7 cellular contexts compared by ENCODE assay signal in the genomic region with DNA sequence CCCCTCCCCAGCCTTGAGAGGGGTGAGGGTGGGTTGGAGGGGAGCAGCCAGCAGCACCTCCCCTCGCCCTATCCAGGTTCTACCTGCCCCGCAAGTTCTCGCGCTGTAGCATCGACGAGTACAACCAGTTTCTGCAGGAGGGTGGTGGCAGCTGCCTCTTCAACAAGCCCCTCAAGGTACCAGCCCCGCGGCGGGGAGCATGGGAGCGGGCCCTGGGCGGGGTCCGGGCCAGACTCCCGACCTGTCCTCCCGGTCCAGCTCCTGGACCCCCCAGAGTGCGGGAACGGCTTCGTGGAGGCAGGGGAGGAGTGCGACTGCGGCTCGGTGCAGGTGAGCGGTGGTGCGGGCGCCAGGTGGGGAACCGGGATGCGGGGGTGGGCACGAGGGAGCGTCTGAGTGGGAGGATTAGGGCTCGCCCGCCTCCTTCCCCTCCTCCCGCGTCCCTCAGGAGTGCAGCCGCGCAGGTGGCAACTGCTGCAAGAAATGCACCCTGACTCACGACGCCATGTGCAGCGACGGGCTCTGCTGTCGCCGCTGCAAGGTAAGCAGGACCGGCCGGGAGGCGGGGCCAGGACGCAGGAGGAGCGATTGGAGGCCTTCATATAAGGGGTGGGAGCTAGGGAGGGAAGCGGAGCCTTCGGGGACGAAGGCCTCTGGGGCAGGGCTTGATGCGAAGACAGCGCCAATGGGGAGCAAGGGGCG. TPM values are rescaled to one million over a fixed set of nuclear protein-coding genes. Genes with fewer than 3 reads are reported as not detected.
DNase-seq lines count a peak whose midpoint lies in the region; ATAC-seq and TF ChIP-seq lines count a peak whose summit lies in the region.

No MANE protein-coding gene starts in this region.

- H3K36me3 ChIP-seq in sigmoid colon = no peaks in the 10 kb centered on the region

- peaks cover 0 to 53% (median 35%) of the 10 kb centered on the region in 4 donors for H3K4me1 ChIP-seq in sigmoid colon

- 1% methylated on average over 50 of the region's 50 CpGs for WGBS in sigmoid colon, 2 donors

- TF ChIP-seq CTCF in astrocyte of the spinal cord (IDR thresholded peaks at IDR 0.05; ENCODE audit: low read depth, low read length) (no peak), sigmoid colon (IDR thresholded peaks at IDR 0.05) (peak in 1 of 4 experiments; percentile 28)

- peaks cover 7% of the 10 kb centered on the region for H3K4me1 Mint-ChIP-seq in T-helper 2 cell treated with Interferon-gamma antibody and Interleukin-4, amounts not matched to agents 5 μg/mL and 100 μg/mL, for 36 hours (ENCODE audit: low read depth)

- no peaks in the 10 kb centered on the region for H3K9me3 ChIP-seq in sigmoid colon

- in situ Hi-C loops in astrocyte of the spinal cord (cut with HindIII; ENCODE audit: low sequenced_read_pairs) = no loop called here

- no peaks in the 10 kb centered on the region for H3K36me3 Mint-ChIP-seq in T-helper 2 cell treated with Interferon-gamma antibody and Interleukin-4, amounts not matched to agents 5 μg/mL and 100 μg/mL, for 36 hours (ENCODE audit: low read depth)

- peak overlapping the region; percentile 49 for H3K27ac Mint-ChIP-seq in T-helper 2 cell treated with Interferon-gamma antibody and Interleukin-4, amounts not matched to agents 5 μg/mL and 100 μg/mL, for 36 hours

- TF ChIP-seq EP300 in sigmoid colon (IDR thresholded peaks at IDR 0.05) = no peak

- peaks cover 5 to 10% (median 9%) of the 10 kb centered on the region in 3 donors for H3K27me3 ChIP-seq in sigmoid colon

- H3K27me3 Mint-ChIP-seq in T-helper 2 cell treated with Interferon-gamma antibody and Interleukin-4, amounts not matched to agents 5 μg/mL and 100 μg/mL, for 36 hours (ENCODE audit: low read depth) = peaks cover 11% of the 10 kb centered on the region

- H3K4me3 Mint-ChIP-seq in T-helper 2 cell treated with Interferon-gamma antibody and Interleukin-4, amounts not matched to agents 5 μg/mL and 100 μg/mL, for 36 hours = peak overlapping the region; percentile 85

- no peak for TF ChIP-seq POLR2A in sigmoid colon (IDR thresholded peaks at IDR 0.05)

- H3K9me3 Mint-ChIP-seq in T-helper 2 cell treated with Interferon-gamma antibody and Interleukin-4, amounts not matched to agents 5 μg/mL and 100 μg/mL, for 36 hours = no peaks in the 10 kb centered on the region

- intact Hi-C loops in sigmoid colon (cut with DNase I) = loop anchor here (1.0 to 5.0 kb wide), 2 partner anchors 52 to 245 kb away; no protein-coding TSS in a partner anchor

- ATAC-seq in GM18502 (IDR thresholded peaks at IDR 0.05; ENCODE audit: poor library complexity, unreplicated experiment) (peak; percentile 89), HG02885 (IDR thresholded peaks at IDR 0.05; ENCODE audit: poor library complexity, unreplicated experiment) (peak; percentile 87)

- H3K4me3 ChIP-seq in astrocyte of the spinal cord (ENCODE audit: low read depth, low read length) (peak overlapping the region; percentile 58), sigmoid colon (peak overlapping the region; percentile 35 to 70 (median 56))

- H3K27ac ChIP-seq in sigmoid colon = peak overlapping the region; percentile 43 to 90 (median 80)

- DNase-seq in NCI-H187 (lab: John Stamatoyannopoulos, UW) (peak; percentile 96 to 98), astrocyte of the spinal cord (ENCODE audit: low read depth, low spot score) (peak; percentile 98), iPS DF 4.7 (ENCODE audit: extremely low read depth, low spot score) (peak; percentile 96), sigmoid colon (peak; percentile 99)
- peak; percentile 94 for DNase-seq in T-helper 2 cell treated with Interferon-gamma antibody and Interleukin-4, amounts not matched to agents 5 μg/mL and 100 μg/mL, for 36 hours (ENCODE audit: low spot score)

RNA-seq across cellular contexts. Expression of a gene that starts 16.5 kb away (rescaled TPM):
- total RNA-seq in sigmoid colon = 1 to 10 TPM; 1.8 to 3.3 (median 3.2) TPM
- under 1 TPM in 2 of 3 donors, not detected in 1; under 0.01 to 0.61 TPM for polyA plus RNA-seq in sigmoid colon

RNA-seq across cellular contexts. Expression of a gene that starts 54.8 kb away (rescaled TPM):
- total RNA-seq in sigmoid colon = 100 to 1,000 TPM in 1 of 4 donors, 10 to 100 TPM in 3; 68.0 to 134 (median 82.7) TPM
- 1 to 10 TPM in 1 of 3 donors, under 1 TPM in 2; 0.23 to 4.7 (median 0.60) TPM for polyA plus RNA-seq in sigmoid colon

Comparison
In these comparisons a context has a peak if more than half of its experiments do, and no peak if none do; other contexts are left out.
1. Peak in every context shown above with its lines: DNase-seq, ATAC-seq, H3K4me3 ChIP-seq and H3K27ac ChIP-seq.